ENCODE assay signal across 1 cellular context in genomic region chr15:70503073-70503745, GRCh38.
A peak's percentile ranks its signal among the peaks of the same experiment; 100 is the strongest.
TF ChIP-seq lines count a peak whose summit lies in the region.

No MANE protein-coding gene starts in this region.

TF ChIP-seq in GM12878, 131 proteins besides CTCF, POLR2A, EP300 and RAD21 (continued from another document and continues in another):
- no peak for TF ChIP-seq RELB (IDR thresholded peaks at IDR 0.05; ENCODE audit: low read depth)
- TF ChIP-seq PAX8 (IDR thresholded peaks at IDR 0.05) = no peak
- TF ChIP-seq RFX5 (IDR thresholded peaks at IDR 0.05; ENCODE audit: low read depth, low read length) = no peak
- TF ChIP-seq NR2C2 (IDR thresholded peaks at IDR 0.05; ENCODE audit: borderline replicate concordance, control insufficient read depth, insufficient read length, low read depth) = no peak
- no peak for TF ChIP-seq CHD1 (IDR thresholded peaks at IDR 0.05; ENCODE audit: low read depth, low read length)
- no peak for TF ChIP-seq CHD4 (IDR thresholded peaks at IDR 0.05)
- TF ChIP-seq HDAC6 (IDR thresholded peaks at IDR 0.05; ENCODE audit: unreplicated experiment) = no peak
- TF ChIP-seq ASH2L (IDR thresholded peaks at IDR 0.05; ENCODE audit: borderline replicate concordance, low read depth) = no peak
- TF ChIP-seq ZNF24 (IDR thresholded peaks at IDR 0.05) = no peak
- no peak for TF ChIP-seq IRF3 (IDR thresholded peaks at IDR 0.05)
- no peak for TF ChIP-seq PML (IDR thresholded peaks at IDR 0.05; ENCODE audit: low read length)
- no peak for TF ChIP-seq POLR2AphosphoS5 (IDR thresholded peaks at IDR 0.05; ENCODE audit: low read length)
- TF ChIP-seq LARP7 (IDR thresholded peaks at IDR 0.05) = no peak
- no peak for TF ChIP-seq BRCA1 (IDR thresholded peaks at IDR 0.05; ENCODE audit: low read depth, low read length)
- no peak for TF ChIP-seq ELK1 (IDR thresholded peaks at IDR 0.05; ENCODE audit: low read depth, low read length)
- no peak for TF ChIP-seq E2F8 (IDR thresholded peaks at IDR 0.05; ENCODE audit: low read depth, partially characterized antibody)
- TF ChIP-seq KAT2A (conservative IDR thresholded peaks at IDR 0.05; ENCODE audit: control insufficient read depth, low read depth, low read length) = no peak
- no peak for TF ChIP-seq TCF7 (IDR thresholded peaks at IDR 0.05; ENCODE audit: borderline replicate concordance)
- TF ChIP-seq ATF7 (IDR thresholded peaks at IDR 0.05; ENCODE audit: low read depth) = no peak
- TF ChIP-seq ZBTB33 (IDR thresholded peaks at IDR 0.05) = no peak
- no peak for TF ChIP-seq NRF1 (conservative IDR thresholded peaks at IDR 0.05; ENCODE audit: low read depth, low read length)
- TF ChIP-seq EGR1 (IDR thresholded peaks at IDR 0.05; ENCODE audit: borderline replicate concordance in 1 of 2, low read depth in 2 of 2, low read length in 2 of 2) = no peak
- TF ChIP-seq DPF2 (IDR thresholded peaks at IDR 0.05) = no peak; the same call in 1 of the 2 replicates
- TF ChIP-seq ATF2 (IDR thresholded peaks at IDR 0.05; ENCODE audit: low read length) = no peak
- TF ChIP-seq YY1 (IDR thresholded peaks at IDR 0.05; ENCODE audit: low read depth, low read length) = 0 out of 2 replicates have a peak, but pooled peaks have one; percentile 6
- no peak for TF ChIP-seq RELA (IDR thresholded peaks at IDR 0.05; ENCODE audit: borderline replicate concordance, partially characterized antibody)
- no peak for TF ChIP-seq NR2F1 (conservative IDR thresholded peaks at IDR 0.05)
- no peak for TF ChIP-seq USF1 (IDR thresholded peaks at IDR 0.05; ENCODE audit: borderline replicate concordance, extremely low read length, insufficient read depth, low read depth, low read length)
- TF ChIP-seq SPI1 (IDR thresholded peaks at IDR 0.05; ENCODE audit: borderline replicate concordance, insufficient read depth, low read depth, low read length) = no peak
- peak; percentile 47; the same call in 1 of the 2 replicates for TF ChIP-seq MAX (IDR thresholded peaks at IDR 0.05; ENCODE audit: low read depth, low read length)
- TF ChIP-seq SIX5 (IDR thresholded peaks at IDR 0.05; ENCODE audit: low read depth, low read length, severe bottlenecking) = no peak
- no peak for TF ChIP-seq MYB (IDR thresholded peaks at IDR 0.05; ENCODE audit: borderline replicate concordance, low read depth, low read length)
- no peak for TF ChIP-seq BMI1 (IDR thresholded peaks at IDR 0.05; ENCODE audit: borderline replicate concordance)
- no peak for TF ChIP-seq ETV6 (conservative IDR thresholded peaks at IDR 0.05 in 1 of 2, IDR thresholded peaks at IDR 0.05 in 1 of 2; ENCODE audit: borderline replicate concordance in 1 of 2, low read depth in 1 of 2)
- TF ChIP-seq RAD51 (IDR thresholded peaks at IDR 0.05) = peak; percentile 54
- TF ChIP-seq IRF5 (IDR thresholded peaks at IDR 0.05; ENCODE audit: borderline replicate concordance) = no peak
- no peak for TF ChIP-seq CEBPB (IDR thresholded peaks at IDR 0.05; ENCODE audit: borderline replicate concordance in 1 of 2, low read depth in 2 of 2, low read length in 2 of 2)
- no peak for TF ChIP-seq JUNB (IDR thresholded peaks at IDR 0.05)
- TF ChIP-seq GATAD2B (conservative IDR thresholded peaks at IDR 0.05; ENCODE audit: low read depth) = 0 out of 2 replicates have a peak, but pooled peaks have one; percentile 36
- TF ChIP-seq CHD2 (IDR thresholded peaks at IDR 0.05; ENCODE audit: borderline replicate concordance, low read depth, low read length) = no peak
- no peak for TF ChIP-seq POLR2AphosphoS2 (IDR thresholded peaks at IDR 0.05; ENCODE audit: low read depth, low read length)
- TF ChIP-seq SMAD5 (IDR thresholded peaks at IDR 0.05; ENCODE audit: low read depth) = no peak
- no peak for TF ChIP-seq JUND (IDR thresholded peaks at IDR 0.05; ENCODE audit: low read depth, low read length)
- no peak for TF ChIP-seq ZNF274 (IDR thresholded peaks at IDR 0.05; ENCODE audit: insufficient read depth, insufficient read length)
- TF ChIP-seq NR2C1 (IDR thresholded peaks at IDR 0.05) = no peak
- TF ChIP-seq ZNF592 (IDR thresholded peaks at IDR 0.05) = no peak
- TF ChIP-seq SUPT20H (IDR thresholded peaks at IDR 0.05; ENCODE audit: borderline replicate concordance, control insufficient read depth, low read depth, low read length) = no peak
- peak; percentile 4; the same call in 1 of the 2 replicates for TF ChIP-seq USF2 (IDR thresholded peaks at IDR 0.05; ENCODE audit: borderline replicate concordance, low read depth, low read length)
- no peak for TF ChIP-seq NBN (IDR thresholded peaks at IDR 0.05)
- TF ChIP-seq MTA2 (IDR thresholded peaks at IDR 0.05; ENCODE audit: low read depth) = no peak
- TF ChIP-seq FOXM1 (IDR thresholded peaks at IDR 0.05; ENCODE audit: low read depth, low read length) = no peak
